ENCODE assay signal across 18 cellular contexts in the genomic region with DNA sequence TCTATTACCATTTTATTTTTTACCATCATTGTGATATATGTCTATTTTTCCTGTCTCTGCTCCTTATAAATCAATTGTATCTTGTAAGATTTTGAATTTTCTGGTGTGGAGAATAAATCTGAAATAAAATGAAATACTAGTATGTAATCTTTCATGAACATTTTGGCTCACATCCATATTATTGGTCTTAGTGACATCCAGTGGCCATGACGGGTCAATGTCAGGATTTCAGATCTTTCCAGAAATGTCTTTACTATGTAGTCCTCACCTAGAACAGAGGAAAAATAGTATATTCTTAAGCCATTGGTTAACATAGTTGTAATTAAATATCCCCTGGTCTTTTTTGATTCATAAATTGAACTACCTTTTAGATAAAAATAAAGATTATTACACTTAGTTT.
A peak's percentile ranks its signal among the peaks of the same experiment; 100 is the strongest.
DNase-seq lines count a peak whose midpoint lies in the region; ATAC-seq, FAIRE-seq and TF ChIP-seq lines count a peak whose summit lies in the region.
"Had no signal": no experiment of that assay in that cellular context is flagged by ENCODE, and none has a peak within 500 bp of the region (broad histone marks: within the 10 kb centered on the region; RNA-seq: fewer than 3 reads in every experiment).

No MANE protein-coding gene starts in this region.

- ATAC-seq in esophagus mucosa, result no peak
- no peak for ATAC-seq in left lung
- ATAC-seq: heart left ventricle; stimulated activated naive CD8-positive, alpha-beta T cell treated with anti-CD3 and anti-CD28 coated beads, Interleukin-15, Interleukin-2, amounts not matched to agents 100 U/mL and 50 U/mL, for 24 hours; T-cell had no signal

- peak; percentile 11 for DNase-seq in BE2C
- peak; percentile 1 for DNase-seq in HuH-7.5 (ENCODE audit: low spot score)
- DNase-seq in RKO (ENCODE audit: low spot score), result peak; percentile 11
- DNase-seq in cortex of kidney (lab: John Stamatoyannopoulos, UW), result no peak
- DNase-seq in left lung, result no peak
- no peak for DNase-seq in vagina (ENCODE audit: extremely low spot score in 2 of 2)
- DNase-seq: activated CD4-positive, CD25-positive, alpha-beta regulatory T cell treated with anti-CD3 and anti-CD28 coated beads, Interleukin-2, amount 50 U/mL, for 72 hours; activated naive CD8-positive, alpha-beta T cell treated with anti-CD3 and anti-CD28 coated beads for 36 hours; C1 segment of cervical spinal cord; heart left ventricle; left ventricle myocardium inferior; MG63; nephron progenitor cell; stimulated activated naive CD8-positive, alpha-beta T cell treated with anti-CD3 and anti-CD28 coated beads, Interleukin-15, Interleukin-2, amounts not matched to agents 100 U/mL and 50 U/mL, for 24 hours; T-cell; uterus had no signal

- H3K27me3 ChIP-seq in BE2C, result no peaks in the 10 kb centered on the region
- H3K27me3 ChIP-seq in left lung, result no peaks in the 10 kb centered on the region
- H3K27me3 ChIP-seq in vagina, result no peaks in the 10 kb centered on the region
- H3K27me3 ChIP-seq: heart left ventricle, MG63, uterus had no signal

- H3K27ac ChIP-seq in left lung (no peak overlapping the region), vagina (no peak overlapping the region)
- H3K27ac ChIP-seq: heart left ventricle, left ventricle myocardium inferior, uterus had no signal

- H3K4me3 ChIP-seq in BE2C (ENCODE audit: low read depth, low read length), result no peak overlapping the region
- H3K4me3 ChIP-seq in left lung, result no peak overlapping the region
- H3K4me3 ChIP-seq in vagina, result no peak overlapping the region
- H3K4me3 ChIP-seq: heart left ventricle, left ventricle myocardium inferior, MG63, uterus had no signal

- TF ChIP-seq CTCF in BE2C (IDR thresholded peaks at IDR 0.05; ENCODE audit: low read depth, low read length) (peak; percentile 61), left lung (IDR thresholded peaks at IDR 0.05) (no peak), vagina (IDR thresholded peaks at IDR 0.05) (no peak)

- intact Hi-C loops in left lung (cut with DNase I), result no loop called here
- intact Hi-C loops in vagina (cut with DNase I), result no loop called here

- FAIRE-seq in islet of Langerhans (lab: Jason Lieb, UNC), result peak; percentile 62

- H3K9me3 ChIP-seq in BE2C (no peaks in the 10 kb centered on the region), left lung (no peaks in the 10 kb centered on the region), vagina (no peaks in the 10 kb centered on the region)
- H3K9me3 ChIP-seq: heart left ventricle, left ventricle myocardium inferior, MG63, uterus had no signal

- H3K36me3 ChIP-seq in BE2C, result no peaks in the 10 kb centered on the region
- H3K36me3 ChIP-seq in left lung, result no peaks in the 10 kb centered on the region
- no peaks in the 10 kb centered on the region for H3K36me3 ChIP-seq in vagina
- H3K36me3 ChIP-seq: heart left ventricle, left ventricle myocardium inferior, MG63, uterus had no signal

- no peaks in the 10 kb centered on the region for H3K4me1 ChIP-seq in BE2C
- H3K4me1 ChIP-seq in left lung, result no peaks in the 10 kb centered on the region
- H3K4me1 ChIP-seq in vagina, result no peaks in the 10 kb centered on the region
- H3K4me1 ChIP-seq: heart left ventricle, left ventricle myocardium inferior, uterus had no signal

- TF ChIP-seq POLR2A in vagina (IDR thresholded peaks at IDR 0.05), result no peak

Comparison
In these comparisons a context has a peak if more than half of its experiments do, and no peak if none do; other contexts are left out.
1. DNase-seq: peak in BE2C (single experiment), HuH-7.5 (single experiment) and RKO (single experiment); none in cortex of kidney (single experiment), left lung (0 of 2) and vagina (0 of 2).